Comparison of ENCODE assay signal across 8 cellular contexts in genomic region chr1:7784492-7785071, GRCh38. TPM values are rescaled to one million over a fixed set of nuclear protein-coding genes. Genes with fewer than 3 reads are reported as not detected.
DNase-seq lines count a peak whose midpoint lies in the region; ATAC-seq and TF ChIP-seq lines count a peak whose summit lies in the region.

No MANE protein-coding gene starts in this region.

- H3K36me3 ChIP-seq in BJ (ENCODE audit: control insufficient read depth, insufficient read depth, low read length) = peaks cover 2% of the 10 kb centered on the region

- POLR2A ChIA-PET in BJ (lab: Charles Lee) = no interaction called here

- peaks cover 7% of the 10 kb centered on the region for H3K9me3 Mint-ChIP-seq in neural crest cell

- ATAC-seq in HG03354 (IDR thresholded peaks at IDR 0.05; ENCODE audit: poor library complexity, severe bottlenecking, unreplicated experiment) = no peak
- ATAC-seq in HG03135 (IDR thresholded peaks at IDR 0.05; ENCODE audit: unreplicated experiment) = no peak
- no peak for ATAC-seq in HG02571 (IDR thresholded peaks at IDR 0.05; ENCODE audit: unreplicated experiment)

- peaks cover 18% of the 10 kb centered on the region for H3K36me3 Mint-ChIP-seq in neural crest cell (ENCODE audit: low read depth)

- peak overlapping the region; percentile 32 for H3K4me3 Mint-ChIP-seq in neural crest cell

- H3K27ac Mint-ChIP-seq in neural crest cell (ENCODE audit: unreplicated experiment) = no peak overlapping the region

- CTCF ChIA-PET in BJ (lab: Yijun Ruan, JAX) = interaction anchor here (0.5 to 1.3 kb wide), 2 partner anchors 115 to 990 kb away, joined by 3 read pairs; no protein-coding TSS in a partner anchor

- TF ChIP-seq CTCF in BJ (IDR thresholded peaks at IDR 0.05; ENCODE audit: insufficient read depth, low read depth, low read length) = no peak
- no peak for TF ChIP-seq CTCF in epithelial cell of proximal tubule (conservative IDR thresholded peaks at IDR 0.05; ENCODE audit: low read depth, low read length)
- no peak for TF ChIP-seq CTCF in neural crest cell (conservative IDR thresholded peaks at IDR 0.05)

- no peaks in the 10 kb centered on the region for H3K27me3 Mint-ChIP-seq in neural crest cell (ENCODE audit: low read depth)

- DNase-seq in BJ (ENCODE audit: low read depth) (no peak), NCI-H345 (lab: John Stamatoyannopoulos, UW) (peak; percentile 27), epithelial cell of proximal tubule (ENCODE audit: low read depth) (no peak), neural crest cell (ENCODE audit: low read depth, low spot score) (no peak), superior temporal gyrus (ENCODE audit: extremely low spot score) (no peak)

- peak overlapping the region; percentile 57 for H3K4me3 ChIP-seq in BJ (ENCODE audit: low read depth, low read length)
- H3K4me3 ChIP-seq in epithelial cell of proximal tubule (ENCODE audit: low read depth, low read length) = peak overlapping the region; percentile 67

- H3K4me1 Mint-ChIP-seq in neural crest cell = peaks cover 5% of the 10 kb centered on the region

- no peaks in the 10 kb centered on the region for H3K27me3 ChIP-seq in BJ (ENCODE audit: control insufficient read depth, insufficient read depth, low read length)

RNA-seq across cellular contexts. Expression of gene PER3, which starts 0.5 kb away (rescaled TPM):
- polyA plus RNA-seq in BJ (2011; rRNA removed) = 13.5 and 14.9 TPM in 2 replicates
- 11.3 and 12.3 TPM in 2 replicates for polyA minus RNA-seq in BJ (2011; rRNA and poly(A)+ RNA removed)
- total RNA-seq in epithelial cell of proximal tubule = 2.4 and 2.5 TPM in 2 replicates
- total RNA-seq in neural crest cell = 5.3 and 5.6 TPM in 2 replicates

RNA-seq across cellular contexts. Expression of gene VAMP3, which starts 13.5 kb away (rescaled TPM):
- 106 and 162 TPM in 2 replicates for polyA plus RNA-seq in BJ (2011; rRNA removed)
- polyA minus RNA-seq in BJ (2011; rRNA and poly(A)+ RNA removed) = 49.1 and 51.0 TPM in 2 replicates
- total RNA-seq in epithelial cell of proximal tubule = 89.4 and 101 TPM in 2 replicates
- 63.9 and 64.4 TPM in 2 replicates for total RNA-seq in neural crest cell
